33 cellular contexts compared by ENCODE assay signal in the genomic region with DNA sequence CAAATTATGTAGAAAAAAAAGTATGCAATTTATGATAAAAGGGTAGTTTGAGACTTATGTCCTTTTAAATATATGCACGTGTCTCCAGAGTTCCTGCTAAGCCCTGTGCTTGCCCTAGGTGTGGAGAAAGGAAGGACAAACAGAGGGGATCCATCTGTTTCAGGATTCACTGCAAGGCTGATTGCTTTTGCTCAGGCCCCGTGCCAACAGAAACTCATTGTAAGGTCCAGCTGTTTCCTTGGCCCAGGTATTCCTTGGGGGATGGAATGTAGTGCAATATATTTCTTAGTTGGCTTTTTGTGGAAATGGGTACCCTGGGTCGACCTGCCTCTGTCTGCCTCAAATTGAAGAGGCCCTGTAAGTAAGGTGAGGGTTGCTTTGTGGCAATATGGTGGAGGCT.
"Had no signal": no experiment of that assay in that cellular context is flagged by ENCODE, and none has a peak within 500 bp of the region (broad histone marks: within the 10 kb centered on the region; RNA-seq: fewer than 3 reads in every experiment).

No MANE protein-coding gene starts in this region.

- H3K36me3 Mint-ChIP-seq: activated naive CD8-positive, alpha-beta T cell treated with anti-CD3 and anti-CD28 coated beads for 36 hours; brain; stimulated activated memory B cell treated with anti-CD40 and anti-IgM and Interleukin-4, amounts not matched to agents 10 μg/mL and 1 μg/mL and 100 μg/mL, for 72 hours had no signal

- H3K27me3 Mint-ChIP-seq: activated naive CD8-positive, alpha-beta T cell treated with anti-CD3 and anti-CD28 coated beads for 36 hours had no signal

- H3K27ac Mint-ChIP-seq: activated naive CD4-positive, alpha-beta T cell treated with anti-CD3 and anti-CD28 coated beads for 36 hours; activated naive CD8-positive, alpha-beta T cell treated with anti-CD3 and anti-CD28 coated beads for 36 hours; activated T-helper 1 cell treated with anti-CD3 and anti-CD28 coated beads, Interleukin-12 subunit alpha, Interleukin-12 subunit beta, Interleukin-2, Interleukin-4 antibody, amounts not matched to agents 30 ng/mL and 10 ng/mL and 1 ng/mL, durations not matched to agents 14 hours and 24 hours and 36 hours; brain; nephron progenitor cell; progenitor cell of endocrine pancreas; stimulated activated memory B cell treated with anti-CD40 and anti-IgM and Interleukin-4, amounts not matched to agents 10 μg/mL and 1 μg/mL and 100 μg/mL, for 72 hours; stimulated activated naive CD8-positive, alpha-beta T cell treated with anti-CD3 and anti-CD28 coated beads, Interleukin-15, amount 100 ng/mL, for 72 hours had no signal

- H3K36me3 ChIP-seq: adrenal gland, ovary, upper lobe of left lung, vagina had no signal

- H3K4me3 ChIP-seq: adrenal gland, coronary artery, dorsolateral prefrontal cortex, ovary, upper lobe of left lung, vagina had no signal

- H3K9me3 Mint-ChIP-seq: activated naive CD4-positive, alpha-beta T cell treated with anti-CD3 and anti-CD28 coated beads for 36 hours; activated naive CD8-positive, alpha-beta T cell treated with anti-CD3 and anti-CD28 coated beads for 36 hours; activated T-helper 1 cell treated with anti-CD3 and anti-CD28 coated beads, Interleukin-12 subunit alpha, Interleukin-12 subunit beta, Interleukin-2, Interleukin-4 antibody, amounts not matched to agents 30 ng/mL and 10 ng/mL and 1 ng/mL, durations not matched to agents 14 hours and 24 hours and 36 hours; nephron progenitor cell; stimulated activated memory B cell treated with anti-CD40 and anti-IgM and Interleukin-4, amounts not matched to agents 10 μg/mL and 1 μg/mL and 100 μg/mL, for 72 hours; stimulated activated naive CD8-positive, alpha-beta T cell treated with anti-CD3 and anti-CD28 coated beads, Interleukin-15, amount 100 ng/mL, for 72 hours had no signal

- H3K4me1 ChIP-seq: adrenal gland, upper lobe of left lung, vagina had no signal

- H3K4me3 Mint-ChIP-seq: activated naive CD4-positive, alpha-beta T cell treated with anti-CD3 and anti-CD28 coated beads for 36 hours; activated naive CD8-positive, alpha-beta T cell treated with anti-CD3 and anti-CD28 coated beads for 36 hours; activated T-helper 1 cell treated with anti-CD3 and anti-CD28 coated beads, Interleukin-12 subunit alpha, Interleukin-12 subunit beta, Interleukin-2, Interleukin-4 antibody, amounts not matched to agents 30 ng/mL and 10 ng/mL and 1 ng/mL, durations not matched to agents 14 hours and 24 hours and 36 hours; brain; nephron progenitor cell; stimulated activated memory B cell treated with anti-CD40 and anti-IgM and Interleukin-4, amounts not matched to agents 10 μg/mL and 1 μg/mL and 100 μg/mL, for 72 hours; stimulated activated naive CD8-positive, alpha-beta T cell treated with anti-CD3 and anti-CD28 coated beads, Interleukin-15, amount 100 ng/mL, for 72 hours had no signal

- H3K27ac ChIP-seq: adrenal gland, coronary artery, dorsolateral prefrontal cortex, ovary, upper lobe of left lung, vagina, VCaP had no signal

- H3K4me1 Mint-ChIP-seq: activated naive CD8-positive, alpha-beta T cell treated with anti-CD3 and anti-CD28 coated beads for 36 hours; stimulated activated naive CD8-positive, alpha-beta T cell treated with anti-CD3 and anti-CD28 coated beads, Interleukin-15, amount 100 ng/mL, for 72 hours had no signal

- H3K27me3 ChIP-seq: adrenal gland, ovary, upper lobe of left lung, vagina had no signal

- H3K9me3 ChIP-seq: adrenal gland, ovary, upper lobe of left lung, vagina had no signal

- ATAC-seq: left cardiac atrium; left ventricle myocardium superior; sciatic nerve; stimulated activated memory B cell treated with anti-CD40 and anti-IgM and Interleukin-4, amounts not matched to agents 10 μg/mL and 1 μg/mL and 100 μg/mL, for 72 hours; stimulated activated naive CD8-positive, alpha-beta T cell treated with anti-CD3 and anti-CD28 coated beads, Interleukin-15, amount 100 ng/mL, for 72 hours had no signal

- DNase-seq: activated CD4-positive, alpha-beta T cell treated with anti-CD3 and anti-CD28 coated beads for 48 hours; activated CD4-positive, alpha-beta T cell treated with anti-CD3 and anti-CD28 coated beads, Interleukin-2, amount 50 U/mL, for 48 hours; activated CD8-positive, alpha-beta memory T cell treated with anti-CD3 and anti-CD28 coated beads, Interleukin-2, amount 50 U/mL, for 4 hours; activated effector memory CD4-positive, alpha-beta T cell treated with anti-CD3 and anti-CD28 coated beads, Interleukin-2, amount 50 U/mL, for 16 hours; activated naive CD4-positive, alpha-beta T cell treated with anti-CD3 and anti-CD28 coated beads for 36 hours; activated naive CD8-positive, alpha-beta T cell treated with anti-CD3 and anti-CD28 coated beads for 36 hours; activated T-cell treated with anti-CD3 and anti-CD28 coated beads, Interleukin-2, amount 50 U/mL, for 1 hour; adrenal gland; aorta; dorsolateral prefrontal cortex; effector memory CD4-positive, alpha-beta T cell; glutamatergic neuron; left cardiac atrium; left ventricle myocardium superior; nephron progenitor cell; retina; small intestine; stimulated activated CD4-positive, alpha-beta T cell treated with anti-CD3 and anti-CD28 coated beads, Interleukin-1b, Interleukin-23, amount 100 ng/mL, for 48 hours; stimulated activated CD4-positive, alpha-beta T cell treated with anti-CD3 and anti-CD28 coated beads, Interleukin-4, amount 100 ng/mL, for 4 hours; stimulated activated CD8-positive, alpha-beta memory T cell treated with anti-CD3 and anti-CD28 coated beads, Interleukin-4, amount 100 ng/mL, for 48 hours; stimulated activated naive CD8-positive, alpha-beta T cell treated with anti-CD3 and anti-CD28 coated beads, Interleukin-15, amount 100 ng/mL, for 72 hours; substantia nigra; T-helper 9 cell; upper lobe of left lung had no signal
